ENCODE assay signal across 1 cellular context in the genomic region with DNA sequence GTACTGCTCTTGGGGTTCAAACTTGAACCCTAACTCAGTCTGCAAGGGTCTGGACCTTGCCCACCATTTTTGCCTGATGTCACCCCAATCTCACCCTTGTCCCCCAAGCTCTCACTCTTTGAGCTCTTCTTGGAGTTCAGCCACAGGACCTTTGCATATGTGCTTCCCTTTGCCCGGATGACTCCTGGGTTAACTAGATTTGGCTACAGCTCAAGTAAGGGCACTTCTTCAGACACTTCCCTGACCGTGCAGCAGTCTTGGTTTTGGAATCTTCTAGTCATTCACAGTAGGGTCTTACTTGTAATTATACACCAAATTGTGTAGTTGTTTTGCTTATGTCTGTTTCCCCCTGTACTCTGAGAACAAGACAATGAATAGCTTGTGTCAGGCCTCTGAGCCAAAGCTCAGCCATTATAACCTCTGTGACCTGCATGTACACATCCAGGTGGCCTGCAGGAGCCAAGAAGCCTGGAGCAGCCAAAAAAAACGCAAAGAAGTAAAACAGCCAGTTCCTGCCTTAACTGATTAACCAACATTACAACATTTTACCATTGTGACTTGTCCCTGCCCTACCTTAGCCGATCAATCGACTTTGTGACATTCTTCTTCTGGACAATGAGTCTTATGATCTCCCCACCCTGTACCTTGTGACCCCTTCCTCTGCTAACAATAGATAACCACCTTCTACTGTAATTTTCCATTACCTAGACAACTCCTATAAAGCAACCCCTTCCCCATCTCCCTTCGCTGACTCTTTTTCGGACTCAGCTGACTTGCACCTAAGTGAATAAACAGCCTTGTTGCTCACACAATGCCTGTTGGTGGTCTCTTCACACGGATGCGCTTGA.
TF ChIP-seq lines count a peak whose summit lies in the region.

No MANE protein-coding gene starts in this region.

TF ChIP-seq in HepG2, 621 proteins besides CTCF, POLR2A, EP300 and RAD21 (continued from another document and continues in another):
- TF ChIP-seq ELF4 (CRISPR knock-in tag; IDR thresholded peaks at IDR 0.05; ENCODE audit: borderline replicate concordance) (no peak), HOXA3 (CRISPR knock-in tag; IDR thresholded peaks at IDR 0.05) (peak; percentile 80), REXO4 (CRISPR knock-in tag; IDR thresholded peaks at IDR 0.05; ENCODE audit: borderline replicate concordance) (no peak), MAFF (IDR thresholded peaks at IDR 0.05; ENCODE audit: low read depth, low read length) (no peak), TAF1 (CRISPR knock-in tag; IDR thresholded peaks at IDR 0.05) (no peak), ZFP1 (CRISPR knock-in tag; IDR thresholded peaks at IDR 0.05) (no peak), ZNF780A (CRISPR knock-in tag; IDR thresholded peaks at IDR 0.05) (no peak), ZNF570 (CRISPR knock-in tag; IDR thresholded peaks at IDR 0.05; ENCODE audit: borderline replicate concordance) (no peak; the same call in 1 of the 2 replicates), SALL2 (CRISPR knock-in tag; IDR thresholded peaks at IDR 0.05) (no peak), PRPF4 (IDR thresholded peaks at IDR 0.05; ENCODE audit: low read depth, low read length, poor library complexity, severe bottlenecking) (no peak), ZNF562 (CRISPR knock-in tag; IDR thresholded peaks at IDR 0.05; ENCODE audit: borderline replicate concordance) (no peak), ZNF431 (CRISPR knock-in tag; IDR thresholded peaks at IDR 0.05; ENCODE audit: borderline replicate concordance, low read depth) (no peak), ZNF333 (CRISPR knock-in tag; IDR thresholded peaks at IDR 0.05; ENCODE audit: borderline replicate concordance) (0 out of 2 replicates have a peak, but pooled peaks have one; percentile 40), ZNF180 (CRISPR knock-in tag; IDR thresholded peaks at IDR 0.05; ENCODE audit: borderline replicate concordance, low read depth) (no peak), ESRRA (CRISPR knock-in tag; IDR thresholded peaks at IDR 0.05; ENCODE audit: low read depth) (0 out of 2 replicates have a peak, but pooled peaks have one; percentile 13), ARNT (IDR thresholded peaks at IDR 0.05) (no peak), KLF15 (CRISPR knock-in tag; IDR thresholded peaks at IDR 0.05; ENCODE audit: borderline replicate concordance) (no peak), PHF20 (CRISPR knock-in tag; IDR thresholded peaks at IDR 0.05) (no peak), KLF6 (CRISPR knock-in tag; IDR thresholded peaks at IDR 0.05) (no peak), ZNF556 (CRISPR knock-in tag; IDR thresholded peaks at IDR 0.05; ENCODE audit: borderline replicate concordance) (no peak), SCMH1 (CRISPR knock-in tag; IDR thresholded peaks at IDR 0.05; ENCODE audit: borderline replicate concordance) (no peak), ZNF75D (CRISPR knock-in tag; IDR thresholded peaks at IDR 0.05; ENCODE audit: borderline replicate concordance) (no peak), FOXP1 (IDR thresholded peaks at IDR 0.05) (no peak), FOXP1 (CRISPR knock-in tag; IDR thresholded peaks at IDR 0.05) (0 out of 2 replicates have a peak, but pooled peaks have one; percentile 7), HMG20B (CRISPR knock-in tag; conservative IDR thresholded peaks at IDR 0.05) (no peak), TAF15 (IDR thresholded peaks at IDR 0.05; ENCODE audit: low read depth, low read length, poor library complexity, severe bottlenecking) (no peak), ZBTB8A (CRISPR knock-in tag; IDR thresholded peaks at IDR 0.05; ENCODE audit: borderline replicate concordance, low read depth) (no peak), IRF2 (CRISPR knock-in tag; IDR thresholded peaks at IDR 0.05) (no peak), AGO2 (optimal IDR thresholded peaks at IDR 0.05; ENCODE audit: low read depth, low read length) (no peak), KDM5B (CRISPR knock-in tag; IDR thresholded peaks at IDR 0.05; ENCODE audit: borderline replicate concordance) (no peak), SNRNP70 (IDR thresholded peaks at IDR 0.05; ENCODE audit: low read depth, low read length) (no peak), HOXA5 (CRISPR knock-in tag; IDR thresholded peaks at IDR 0.05) (no peak), ATRX (CRISPR knock-in tag; IDR thresholded peaks at IDR 0.05; ENCODE audit: borderline replicate concordance) (no peak), NFIB (CRISPR knock-in tag; IDR thresholded peaks at IDR 0.05; ENCODE audit: borderline replicate concordance) (no peak), POLR2AphosphoS2 (IDR thresholded peaks at IDR 0.05; ENCODE audit: low read depth, low read length) (no peak), ZFP41 (CRISPR knock-in tag; IDR thresholded peaks at IDR 0.05; ENCODE audit: borderline replicate concordance) (no peak), ZNF879 (CRISPR knock-in tag; IDR thresholded peaks at IDR 0.05) (0 out of 2 replicates have a peak, but pooled peaks have one; percentile 5), ZNF883 (CRISPR knock-in tag; IDR thresholded peaks at IDR 0.05; ENCODE audit: not compliant biosample characterization) (no peak), ZNF136 (CRISPR knock-in tag; IDR thresholded peaks at IDR 0.05; ENCODE audit: low read depth) (peak; percentile 45; the same call in 1 of the 2 replicates), RFX5 (IDR thresholded peaks at IDR 0.05; ENCODE audit: low read depth, low read length) (no peak), HNRNPH1 (optimal IDR thresholded peaks at IDR 0.05; ENCODE audit: low read depth, low read length) (no peak), CHD2 (IDR thresholded peaks at IDR 0.05; ENCODE audit: low read depth, low read length) (no peak), ZNF256 (CRISPR knock-in tag; conservative IDR thresholded peaks at IDR 0.05) (no peak), PAX8 (CRISPR knock-in tag; IDR thresholded peaks at IDR 0.05; ENCODE audit: borderline replicate concordance) (no peak), ATF7 (IDR thresholded peaks at IDR 0.05) (peak; percentile 25; the same call in 1 of the 2 replicates), ATF7 (CRISPR knock-in tag; IDR thresholded peaks at IDR 0.05) (no peak), HNRNPL (IDR thresholded peaks at IDR 0.05; ENCODE audit: low read depth, low read length) (no peak), FOXA1 (IDR thresholded peaks at IDR 0.05) (no peak), FOXA1 (CRISPR knock-in tag; IDR thresholded peaks at IDR 0.05) (peak; percentile 42; the same call in 1 of the 2 replicates), ZKSCAN5 (CRISPR knock-in tag; IDR thresholded peaks at IDR 0.05) (no peak)
- TF ChIP-seq, protein P1, sequence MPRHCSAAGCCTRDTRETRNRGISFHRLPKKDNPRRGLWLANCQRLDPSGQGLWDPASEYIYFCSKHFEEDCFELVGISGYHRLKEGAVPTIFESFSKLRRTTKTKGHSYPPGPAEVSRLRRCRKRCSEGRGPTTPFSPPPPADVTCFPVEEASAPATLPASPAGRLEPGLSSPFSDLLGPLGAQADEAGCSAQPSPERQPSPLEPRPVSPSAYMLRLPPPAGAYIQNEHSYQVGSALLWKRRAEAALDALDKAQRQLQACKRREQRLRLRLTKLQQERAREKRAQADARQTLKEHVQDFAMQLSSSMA (CRISPR knock-in tag; IDR thresholded peaks at IDR 0.05) = no peak
- TF ChIP-seq, protein P2, sequence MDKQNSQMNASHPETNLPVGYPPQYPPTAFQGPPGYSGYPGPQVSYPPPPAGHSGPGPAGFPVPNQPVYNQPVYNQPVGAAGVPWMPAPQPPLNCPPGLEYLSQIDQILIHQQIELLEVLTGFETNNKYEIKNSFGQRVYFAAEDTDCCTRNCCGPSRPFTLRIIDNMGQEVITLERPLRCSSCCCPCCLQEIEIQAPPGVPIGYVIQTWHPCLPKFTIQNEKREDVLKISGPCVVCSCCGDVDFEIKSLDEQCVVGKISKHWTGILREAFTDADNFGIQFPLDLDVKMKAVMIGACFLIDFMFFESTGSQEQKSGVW (CRISPR knock-in tag; IDR thresholded peaks at IDR 0.05; ENCODE audit: borderline replicate concordance) = no peak
- TF ChIP-seq, protein P3, sequence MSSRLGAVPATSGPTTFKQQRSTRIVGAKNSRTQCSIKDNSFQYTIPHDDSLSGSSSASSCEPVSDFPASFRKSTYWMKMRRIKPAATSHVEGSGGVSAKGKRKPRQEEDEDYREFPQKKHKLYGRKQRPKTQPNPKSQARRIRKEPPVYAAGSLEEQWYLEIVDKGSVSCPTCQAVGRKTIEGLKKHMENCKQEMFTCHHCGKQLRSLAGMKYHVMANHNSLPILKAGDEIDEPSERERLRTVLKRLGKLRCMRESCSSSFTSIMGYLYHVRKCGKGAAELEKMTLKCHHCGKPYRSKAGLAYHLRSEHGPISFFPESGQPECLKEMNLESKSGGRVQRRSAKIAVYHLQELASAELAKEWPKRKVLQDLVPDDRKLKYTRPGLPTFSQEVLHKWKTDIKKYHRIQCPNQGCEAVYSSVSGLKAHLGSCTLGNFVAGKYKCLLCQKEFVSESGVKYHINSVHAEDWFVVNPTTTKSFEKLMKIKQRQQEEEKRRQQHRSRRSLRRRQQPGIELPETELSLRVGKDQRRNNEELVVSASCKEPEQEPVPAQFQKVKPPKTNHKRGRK (CRISPR knock-in tag; IDR thresholded peaks at IDR 0.05) = no peak
- TF ChIP-seq, protein P4, sequence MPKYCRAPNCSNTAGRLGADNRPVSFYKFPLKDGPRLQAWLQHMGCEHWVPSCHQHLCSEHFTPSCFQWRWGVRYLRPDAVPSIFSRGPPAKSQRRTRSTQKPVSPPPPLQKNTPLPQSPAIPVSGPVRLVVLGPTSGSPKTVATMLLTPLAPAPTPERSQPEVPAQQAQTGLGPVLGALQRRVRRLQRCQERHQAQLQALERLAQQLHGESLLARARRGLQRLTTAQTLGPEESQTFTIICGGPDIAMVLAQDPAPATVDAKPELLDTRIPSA (CRISPR knock-in tag; IDR thresholded peaks at IDR 0.05; ENCODE audit: borderline replicate concordance) = no peak
- TF ChIP-seq, protein P5, sequence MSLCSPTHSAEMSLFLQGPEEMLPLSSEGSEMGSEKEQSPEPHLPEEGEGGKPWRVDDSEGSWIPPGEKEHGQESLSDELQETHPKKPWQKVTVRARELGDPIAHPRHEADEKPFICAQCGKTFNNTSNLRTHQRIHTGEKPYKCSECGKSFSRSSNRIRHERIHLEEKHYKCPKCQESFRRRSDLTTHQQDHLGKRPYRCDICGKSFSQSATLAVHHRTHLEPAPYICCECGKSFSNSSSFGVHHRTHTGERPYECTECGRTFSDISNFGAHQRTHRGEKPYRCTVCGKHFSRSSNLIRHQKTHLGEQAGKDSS (CRISPR knock-in tag; IDR thresholded peaks at IDR 0.05; ENCODE audit: borderline replicate concordance, low read depth) = no peak
- TF ChIP-seq, protein P6, sequence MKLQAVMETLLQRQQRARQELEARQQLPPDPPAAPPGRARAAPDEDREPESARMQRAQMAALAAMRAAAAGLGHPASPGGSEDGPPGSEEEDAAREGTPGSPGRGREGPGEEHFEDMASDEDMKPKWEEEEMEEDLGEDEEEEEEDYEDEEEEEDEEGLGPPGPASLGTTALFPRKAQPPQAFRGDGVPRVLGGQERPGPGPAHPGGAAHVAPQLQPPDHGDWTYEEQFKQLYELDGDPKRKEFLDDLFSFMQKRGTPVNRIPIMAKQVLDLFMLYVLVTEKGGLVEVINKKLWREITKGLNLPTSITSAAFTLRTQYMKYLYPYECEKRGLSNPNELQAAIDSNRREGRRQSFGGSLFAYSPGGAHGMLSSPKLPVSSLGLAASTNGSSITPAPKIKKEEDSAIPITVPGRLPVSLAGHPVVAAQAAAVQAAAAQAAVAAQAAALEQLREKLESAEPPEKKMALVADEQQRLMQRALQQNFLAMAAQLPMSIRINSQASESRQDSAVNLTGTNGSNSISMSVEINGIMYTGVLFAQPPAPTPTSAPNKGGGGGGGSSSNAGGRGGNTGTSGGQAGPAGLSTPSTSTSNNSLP (IDR thresholded peaks at IDR 0.05; ENCODE audit: low read depth, low read length) = no peak
- TF ChIP-seq, protein P7, sequence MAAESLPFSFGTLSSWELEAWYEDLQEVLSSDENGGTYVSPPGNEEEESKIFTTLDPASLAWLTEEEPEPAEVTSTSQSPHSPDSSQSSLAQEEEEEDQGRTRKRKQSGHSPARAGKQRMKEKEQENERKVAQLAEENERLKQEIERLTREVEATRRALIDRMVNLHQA (CRISPR knock-in tag; IDR thresholded peaks at IDR 0.05) = no peak
- TF ChIP-seq, protein P8, sequence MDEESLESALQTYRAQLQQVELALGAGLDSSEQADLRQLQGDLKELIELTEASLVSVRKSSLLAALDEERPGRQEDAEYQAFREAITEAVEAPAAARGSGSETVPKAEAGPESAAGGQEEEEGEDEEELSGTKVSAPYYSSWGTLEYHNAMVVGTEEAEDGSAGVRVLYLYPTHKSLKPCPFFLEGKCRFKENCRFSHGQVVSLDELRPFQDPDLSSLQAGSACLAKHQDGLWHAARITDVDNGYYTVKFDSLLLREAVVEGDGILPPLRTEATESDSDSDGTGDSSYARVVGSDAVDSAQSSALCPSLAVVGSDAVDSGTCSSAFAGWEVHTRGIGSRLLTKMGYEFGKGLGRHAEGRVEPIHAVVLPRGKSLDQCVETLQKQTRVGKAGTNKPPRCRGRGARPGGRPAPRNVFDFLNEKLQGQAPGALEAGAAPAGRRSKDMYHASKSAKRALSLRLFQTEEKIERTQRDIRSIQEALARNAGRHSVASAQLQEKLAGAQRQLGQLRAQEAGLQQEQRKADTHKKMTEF (CRISPR knock-in tag; IDR thresholded peaks at IDR 0.05) = no peak
- TF ChIP-seq, protein P9, sequence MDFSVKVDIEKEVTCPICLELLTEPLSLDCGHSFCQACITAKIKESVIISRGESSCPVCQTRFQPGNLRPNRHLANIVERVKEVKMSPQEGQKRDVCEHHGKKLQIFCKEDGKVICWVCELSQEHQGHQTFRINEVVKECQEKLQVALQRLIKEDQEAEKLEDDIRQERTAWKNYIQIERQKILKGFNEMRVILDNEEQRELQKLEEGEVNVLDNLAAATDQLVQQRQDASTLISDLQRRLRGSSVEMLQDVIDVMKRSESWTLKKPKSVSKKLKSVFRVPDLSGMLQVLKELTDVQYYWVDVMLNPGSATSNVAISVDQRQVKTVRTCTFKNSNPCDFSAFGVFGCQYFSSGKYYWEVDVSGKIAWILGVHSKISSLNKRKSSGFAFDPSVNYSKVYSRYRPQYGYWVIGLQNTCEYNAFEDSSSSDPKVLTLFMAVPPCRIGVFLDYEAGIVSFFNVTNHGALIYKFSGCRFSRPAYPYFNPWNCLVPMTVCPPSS (IDR thresholded peaks at IDR 0.05) = no peak
- TF ChIP-seq, protein P10, sequence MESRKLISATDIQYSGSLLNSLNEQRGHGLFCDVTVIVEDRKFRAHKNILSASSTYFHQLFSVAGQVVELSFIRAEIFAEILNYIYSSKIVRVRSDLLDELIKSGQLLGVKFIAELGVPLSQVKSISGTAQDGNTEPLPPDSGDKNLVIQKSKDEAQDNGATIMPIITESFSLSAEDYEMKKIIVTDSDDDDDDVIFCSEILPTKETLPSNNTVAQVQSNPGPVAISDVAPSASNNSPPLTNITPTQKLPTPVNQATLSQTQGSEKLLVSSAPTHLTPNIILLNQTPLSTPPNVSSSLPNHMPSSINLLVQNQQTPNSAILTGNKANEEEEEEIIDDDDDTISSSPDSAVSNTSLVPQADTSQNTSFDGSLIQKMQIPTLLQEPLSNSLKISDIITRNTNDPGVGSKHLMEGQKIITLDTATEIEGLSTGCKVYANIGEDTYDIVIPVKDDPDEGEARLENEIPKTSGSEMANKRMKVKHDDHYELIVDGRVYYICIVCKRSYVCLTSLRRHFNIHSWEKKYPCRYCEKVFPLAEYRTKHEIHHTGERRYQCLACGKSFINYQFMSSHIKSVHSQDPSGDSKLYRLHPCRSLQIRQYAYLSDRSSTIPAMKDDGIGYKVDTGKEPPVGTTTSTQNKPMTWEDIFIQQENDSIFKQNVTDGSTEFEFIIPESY (CRISPR knock-in tag; IDR thresholded peaks at IDR 0.05) = peak; percentile 13; the same call in 1 of the 2 replicates
